1 cellular context compared by ENCODE assay signal in the genomic region with DNA sequence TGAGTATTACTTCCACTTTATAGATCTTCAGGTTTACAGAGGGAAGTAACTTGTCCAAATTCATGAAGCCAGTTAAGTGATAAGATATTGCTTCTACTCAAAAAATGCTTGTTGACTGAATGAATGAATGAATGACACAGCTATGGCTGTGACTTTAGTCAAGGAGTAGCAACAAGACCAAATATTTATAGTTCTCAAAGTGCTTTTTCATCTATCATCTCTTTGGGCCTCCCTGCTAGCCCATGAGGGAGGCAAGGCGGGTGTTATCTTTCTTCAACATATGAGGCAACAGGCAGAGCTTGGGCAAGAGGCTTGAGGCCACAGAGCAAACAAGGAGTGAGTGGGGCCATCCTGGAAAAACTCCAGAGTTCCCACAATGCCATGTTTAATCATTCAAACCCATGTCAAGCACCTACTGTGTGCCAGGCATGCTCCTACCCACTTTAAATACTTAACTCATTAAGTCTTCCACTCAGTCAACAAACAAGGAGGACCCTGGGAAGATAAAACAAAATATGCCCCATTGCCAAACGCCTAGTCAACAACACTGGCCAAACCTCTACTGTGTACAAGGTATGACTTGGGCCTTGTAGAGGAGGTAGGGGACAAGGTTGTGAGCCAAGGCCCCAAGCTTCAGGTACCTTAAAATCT.
A peak's percentile ranks its signal among the peaks of the same experiment; 100 is the strongest.
TF ChIP-seq lines count a peak whose summit lies in the region.

No MANE protein-coding gene starts in this region.

TF ChIP-seq in HepG2, 621 proteins besides CTCF, POLR2A, EP300 and RAD21 (continued from another document and continues in another):
- TF ChIP-seq, protein P1, sequence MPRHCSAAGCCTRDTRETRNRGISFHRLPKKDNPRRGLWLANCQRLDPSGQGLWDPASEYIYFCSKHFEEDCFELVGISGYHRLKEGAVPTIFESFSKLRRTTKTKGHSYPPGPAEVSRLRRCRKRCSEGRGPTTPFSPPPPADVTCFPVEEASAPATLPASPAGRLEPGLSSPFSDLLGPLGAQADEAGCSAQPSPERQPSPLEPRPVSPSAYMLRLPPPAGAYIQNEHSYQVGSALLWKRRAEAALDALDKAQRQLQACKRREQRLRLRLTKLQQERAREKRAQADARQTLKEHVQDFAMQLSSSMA (CRISPR knock-in tag; IDR thresholded peaks at IDR 0.05), result 0 out of 2 replicates have a peak, but pooled peaks have one; percentile 33
- TF ChIP-seq CCAR2 (optimal IDR thresholded peaks at IDR 0.05; ENCODE audit: low read depth, low read length) (peak; percentile 95), ZBTB20 (CRISPR knock-in tag; IDR thresholded peaks at IDR 0.05; ENCODE audit: borderline replicate concordance, low read depth) (no peak), POLR2G (IDR thresholded peaks at IDR 0.05; ENCODE audit: low read depth, low read length) (no peak; the same call in 1 of the 2 replicates), ZNF256 (CRISPR knock-in tag; conservative IDR thresholded peaks at IDR 0.05) (peak; percentile 36; the same call in 1 of the 2 replicates), JUNB (CRISPR knock-in tag; IDR thresholded peaks at IDR 0.05; ENCODE audit: borderline replicate concordance) (peak; percentile 73; the same call in 1 of the 2 replicates), ZNF138 (CRISPR knock-in tag; IDR thresholded peaks at IDR 0.05; ENCODE audit: low read depth) (no peak), NFIC (IDR thresholded peaks at IDR 0.05; ENCODE audit: low read length) (peak; percentile 98), ATF7-NPFF (CRISPR knock-in tag; IDR thresholded peaks at IDR 0.05; ENCODE audit: low read depth) (peak; percentile 63), ZNF230 (CRISPR knock-in tag; IDR thresholded peaks at IDR 0.05) (0 out of 2 replicates have a peak, but pooled peaks have one; percentile 37), NCOA1 (CRISPR knock-in tag; IDR thresholded peaks at IDR 0.05) (peak; percentile 88), GABPB1 (CRISPR knock-in tag; IDR thresholded peaks at IDR 0.05) (peak; percentile 71), CHD4 (IDR thresholded peaks at IDR 0.05; ENCODE audit: borderline replicate concordance, low read length) (peak; percentile 97), HNF4A (CRISPR knock-in tag; IDR thresholded peaks at IDR 0.05) (peak; percentile 96), PLRG1 (conservative IDR thresholded peaks at IDR 0.05) (no peak), ZNF441 (CRISPR knock-in tag; IDR thresholded peaks at IDR 0.05; ENCODE audit: borderline replicate concordance) (no peak), EEA1 (CRISPR knock-in tag; IDR thresholded peaks at IDR 0.05; ENCODE audit: borderline replicate concordance) (0 out of 2 replicates have a peak, but pooled peaks have one; percentile 41), NR2C2 (CRISPR knock-in tag; IDR thresholded peaks at IDR 0.05; ENCODE audit: borderline replicate concordance) (peak; percentile 76), ZNF614 (CRISPR knock-in tag; IDR thresholded peaks at IDR 0.05; ENCODE audit: borderline replicate concordance) (peak; percentile 89; the same call in 1 of the 2 replicates), KLF15 (CRISPR knock-in tag; IDR thresholded peaks at IDR 0.05; ENCODE audit: borderline replicate concordance) (no peak), ETV5 (CRISPR knock-in tag; IDR thresholded peaks at IDR 0.05; ENCODE audit: borderline replicate concordance) (peak; percentile 94), NR3C1 (CRISPR knock-in tag; IDR thresholded peaks at IDR 0.05) (no peak), YEATS2 (CRISPR knock-in tag; IDR thresholded peaks at IDR 0.05; ENCODE audit: borderline replicate concordance) (peak; percentile 91; the same call in 1 of the 2 replicates), CBX1 (IDR thresholded peaks at IDR 0.05; ENCODE audit: low read depth) (peak; percentile 60), AGO1 (IDR thresholded peaks at IDR 0.05; ENCODE audit: low read depth, low read length, poor library complexity, severe bottlenecking) (no peak), ZNF24 (IDR thresholded peaks at IDR 0.05) (peak; percentile 93), ISX (CRISPR knock-in tag; conservative IDR thresholded peaks at IDR 0.05) (no peak), MIXL1 (CRISPR knock-in tag; IDR thresholded peaks at IDR 0.05) (peak; percentile 73), CEBPG (CRISPR knock-in tag; IDR thresholded peaks at IDR 0.05) (peak; percentile 99), KDM5B (CRISPR knock-in tag; IDR thresholded peaks at IDR 0.05; ENCODE audit: borderline replicate concordance) (no peak; the same call in 1 of the 2 replicates)
- TF ChIP-seq, protein P2, sequence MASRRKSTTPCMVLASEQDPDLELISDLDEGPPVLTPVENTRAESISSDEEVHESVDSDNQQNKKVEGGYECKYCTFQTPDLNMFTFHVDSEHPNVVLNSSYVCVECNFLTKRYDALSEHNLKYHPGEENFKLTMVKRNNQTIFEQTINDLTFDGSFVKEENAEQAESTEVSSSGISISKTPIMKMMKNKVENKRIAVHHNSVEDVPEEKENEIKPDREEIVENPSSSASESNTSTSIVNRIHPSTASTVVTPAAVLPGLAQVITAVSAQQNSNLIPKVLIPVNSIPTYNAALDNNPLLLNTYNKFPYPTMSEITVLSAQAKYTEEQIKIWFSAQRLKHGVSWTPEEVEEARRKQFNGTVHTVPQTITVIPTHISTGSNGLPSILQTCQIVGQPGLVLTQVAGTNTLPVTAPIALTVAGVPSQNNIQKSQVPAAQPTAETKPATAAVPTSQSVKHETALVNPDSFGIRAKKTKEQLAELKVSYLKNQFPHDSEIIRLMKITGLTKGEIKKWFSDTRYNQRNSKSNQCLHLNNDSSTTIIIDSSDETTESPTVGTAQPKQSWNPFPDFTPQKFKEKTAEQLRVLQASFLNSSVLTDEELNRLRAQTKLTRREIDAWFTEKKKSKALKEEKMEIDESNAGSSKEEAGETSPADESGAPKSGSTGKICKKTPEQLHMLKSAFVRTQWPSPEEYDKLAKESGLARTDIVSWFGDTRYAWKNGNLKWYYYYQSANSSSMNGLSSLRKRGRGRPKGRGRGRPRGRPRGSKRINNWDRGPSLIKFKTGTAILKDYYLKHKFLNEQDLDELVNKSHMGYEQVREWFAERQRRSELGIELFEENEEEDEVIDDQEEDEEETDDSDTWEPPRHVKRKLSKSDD (CRISPR knock-in tag; IDR thresholded peaks at IDR 0.05; ENCODE audit: low read depth), result peak; percentile 19; the same call in 1 of the 2 replicates
- TF ChIP-seq, protein P3, sequence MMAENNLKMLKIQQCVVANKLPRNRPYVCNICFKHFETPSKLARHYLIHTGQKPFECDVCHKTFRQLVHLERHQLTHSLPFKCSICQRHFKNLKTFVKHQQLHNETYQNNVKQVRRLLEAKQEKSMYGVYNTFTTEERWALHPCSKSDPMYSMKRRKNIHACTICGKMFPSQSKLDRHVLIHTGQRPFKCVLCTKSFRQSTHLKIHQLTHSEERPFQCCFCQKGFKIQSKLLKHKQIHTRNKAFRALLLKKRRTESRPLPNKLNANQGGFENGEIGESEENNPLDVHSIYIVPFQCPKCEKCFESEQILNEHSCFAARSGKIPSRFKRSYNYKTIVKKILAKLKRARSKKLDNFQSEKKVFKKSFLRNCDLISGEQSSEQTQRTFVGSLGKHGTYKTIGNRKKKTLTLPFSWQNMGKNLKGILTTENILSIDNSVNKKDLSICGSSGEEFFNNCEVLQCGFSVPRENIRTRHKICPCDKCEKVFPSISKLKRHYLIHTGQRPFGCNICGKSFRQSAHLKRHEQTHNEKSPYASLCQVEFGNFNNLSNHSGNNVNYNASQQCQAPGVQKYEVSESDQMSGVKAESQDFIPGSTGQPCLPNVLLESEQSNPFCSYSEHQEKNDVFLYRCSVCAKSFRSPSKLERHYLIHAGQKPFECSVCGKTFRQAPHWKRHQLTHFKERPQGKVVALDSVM (CRISPR knock-in tag; IDR thresholded peaks at IDR 0.05), result peak; percentile 96
- TF ChIP-seq, protein P4, sequence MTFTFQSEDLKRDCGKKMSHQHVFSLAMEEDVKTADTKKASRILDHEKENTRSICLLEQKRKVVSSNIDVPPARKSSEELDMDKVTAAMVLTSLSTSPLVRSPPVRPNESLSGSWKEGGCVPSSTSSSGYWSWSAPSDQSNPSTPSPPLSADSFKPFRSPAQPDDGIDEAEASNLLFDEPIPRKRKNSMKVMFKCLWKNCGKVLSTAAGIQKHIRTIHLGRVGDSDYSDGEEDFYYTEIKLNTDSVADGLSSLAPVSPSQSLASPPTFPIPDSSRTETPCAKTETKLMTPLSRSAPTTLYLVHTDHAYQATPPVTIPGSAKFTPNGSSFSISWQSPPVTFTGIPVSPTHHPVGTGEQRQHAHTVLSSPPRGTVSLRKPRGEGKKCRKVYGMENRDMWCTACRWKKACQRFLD (CRISPR knock-in tag; IDR thresholded peaks at IDR 0.05; ENCODE audit: borderline replicate concordance), result no peak
- TF ChIP-seq, protein P5, sequence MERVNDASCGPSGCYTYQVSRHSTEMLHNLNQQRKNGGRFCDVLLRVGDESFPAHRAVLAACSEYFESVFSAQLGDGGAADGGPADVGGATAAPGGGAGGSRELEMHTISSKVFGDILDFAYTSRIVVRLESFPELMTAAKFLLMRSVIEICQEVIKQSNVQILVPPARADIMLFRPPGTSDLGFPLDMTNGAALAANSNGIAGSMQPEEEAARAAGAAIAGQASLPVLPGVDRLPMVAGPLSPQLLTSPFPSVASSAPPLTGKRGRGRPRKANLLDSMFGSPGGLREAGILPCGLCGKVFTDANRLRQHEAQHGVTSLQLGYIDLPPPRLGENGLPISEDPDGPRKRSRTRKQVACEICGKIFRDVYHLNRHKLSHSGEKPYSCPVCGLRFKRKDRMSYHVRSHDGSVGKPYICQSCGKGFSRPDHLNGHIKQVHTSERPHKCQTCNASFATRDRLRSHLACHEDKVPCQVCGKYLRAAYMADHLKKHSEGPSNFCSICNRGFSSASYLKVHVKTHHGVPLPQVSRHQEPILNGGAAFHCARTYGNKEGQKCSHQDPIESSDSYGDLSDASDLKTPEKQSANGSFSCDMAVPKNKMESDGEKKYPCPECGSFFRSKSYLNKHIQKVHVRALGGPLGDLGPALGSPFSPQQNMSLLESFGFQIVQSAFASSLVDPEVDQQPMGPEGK (CRISPR knock-in tag; IDR thresholded peaks at IDR 0.05), result peak; percentile 98
- TF ChIP-seq, protein P6, sequence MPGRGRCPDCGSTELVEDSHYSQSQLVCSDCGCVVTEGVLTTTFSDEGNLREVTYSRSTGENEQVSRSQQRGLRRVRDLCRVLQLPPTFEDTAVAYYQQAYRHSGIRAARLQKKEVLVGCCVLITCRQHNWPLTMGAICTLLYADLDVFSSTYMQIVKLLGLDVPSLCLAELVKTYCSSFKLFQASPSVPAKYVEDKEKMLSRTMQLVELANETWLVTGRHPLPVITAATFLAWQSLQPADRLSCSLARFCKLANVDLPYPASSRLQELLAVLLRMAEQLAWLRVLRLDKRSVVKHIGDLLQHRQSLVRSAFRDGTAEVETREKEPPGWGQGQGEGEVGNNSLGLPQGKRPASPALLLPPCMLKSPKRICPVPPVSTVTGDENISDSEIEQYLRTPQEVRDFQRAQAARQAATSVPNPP (CRISPR knock-in tag; IDR thresholded peaks at IDR 0.05), result peak; percentile 7; the same call in 1 of the 2 replicates
- TF ChIP-seq, protein P7, sequence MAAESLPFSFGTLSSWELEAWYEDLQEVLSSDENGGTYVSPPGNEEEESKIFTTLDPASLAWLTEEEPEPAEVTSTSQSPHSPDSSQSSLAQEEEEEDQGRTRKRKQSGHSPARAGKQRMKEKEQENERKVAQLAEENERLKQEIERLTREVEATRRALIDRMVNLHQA (CRISPR knock-in tag; IDR thresholded peaks at IDR 0.05), result no peak
- TF ChIP-seq, protein P8, sequence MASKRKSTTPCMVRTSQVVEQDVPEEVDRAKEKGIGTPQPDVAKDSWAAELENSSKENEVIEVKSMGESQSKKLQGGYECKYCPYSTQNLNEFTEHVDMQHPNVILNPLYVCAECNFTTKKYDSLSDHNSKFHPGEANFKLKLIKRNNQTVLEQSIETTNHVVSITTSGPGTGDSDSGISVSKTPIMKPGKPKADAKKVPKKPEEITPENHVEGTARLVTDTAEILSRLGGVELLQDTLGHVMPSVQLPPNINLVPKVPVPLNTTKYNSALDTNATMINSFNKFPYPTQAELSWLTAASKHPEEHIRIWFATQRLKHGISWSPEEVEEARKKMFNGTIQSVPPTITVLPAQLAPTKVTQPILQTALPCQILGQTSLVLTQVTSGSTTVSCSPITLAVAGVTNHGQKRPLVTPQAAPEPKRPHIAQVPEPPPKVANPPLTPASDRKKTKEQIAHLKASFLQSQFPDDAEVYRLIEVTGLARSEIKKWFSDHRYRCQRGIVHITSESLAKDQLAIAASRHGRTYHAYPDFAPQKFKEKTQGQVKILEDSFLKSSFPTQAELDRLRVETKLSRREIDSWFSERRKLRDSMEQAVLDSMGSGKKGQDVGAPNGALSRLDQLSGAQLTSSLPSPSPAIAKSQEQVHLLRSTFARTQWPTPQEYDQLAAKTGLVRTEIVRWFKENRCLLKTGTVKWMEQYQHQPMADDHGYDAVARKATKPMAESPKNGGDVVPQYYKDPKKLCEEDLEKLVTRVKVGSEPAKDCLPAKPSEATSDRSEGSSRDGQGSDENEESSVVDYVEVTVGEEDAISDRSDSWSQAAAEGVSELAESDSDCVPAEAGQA (IDR thresholded peaks at IDR 0.05; ENCODE audit: low read depth), result 0 out of 2 replicates have a peak, but pooled peaks have one; percentile 44
- TF ChIP-seq, protein P8 (CRISPR knock-in tag; IDR thresholded peaks at IDR 0.05; ENCODE audit: borderline replicate concordance), result no peak; the same call in 1 of the 2 replicates
- TF ChIP-seq, protein P9, sequence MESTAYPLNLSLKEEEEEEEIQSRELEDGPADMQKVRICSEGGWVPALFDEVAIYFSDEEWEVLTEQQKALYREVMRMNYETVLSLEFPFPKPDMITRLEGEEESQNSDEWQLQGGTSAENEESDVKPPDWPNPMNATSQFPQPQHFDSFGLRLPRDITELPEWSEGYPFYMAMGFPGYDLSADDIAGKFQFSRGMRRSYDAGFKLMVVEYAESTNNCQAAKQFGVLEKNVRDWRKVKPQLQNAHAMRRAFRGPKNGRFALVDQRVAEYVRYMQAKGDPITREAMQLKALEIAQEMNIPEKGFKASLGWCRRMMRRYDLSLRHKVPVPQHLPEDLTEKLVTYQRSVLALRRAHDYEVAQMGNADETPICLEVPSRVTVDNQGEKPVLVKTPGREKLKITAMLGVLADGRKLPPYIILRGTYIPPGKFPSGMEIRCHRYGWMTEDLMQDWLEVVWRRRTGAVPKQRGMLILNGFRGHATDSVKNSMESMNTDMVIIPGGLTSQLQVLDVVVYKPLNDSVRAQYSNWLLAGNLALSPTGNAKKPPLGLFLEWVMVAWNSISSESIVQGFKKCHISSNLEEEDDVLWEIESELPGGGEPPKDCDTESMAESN (CRISPR knock-in tag; conservative IDR thresholded peaks at IDR 0.05), result peak; percentile 99
